ENCODE assay signal across 1 cellular context in genomic region chr20:31551163-31551562, GRCh38.
TF ChIP-seq lines count a peak whose summit lies in the region.

No MANE protein-coding gene starts in this region.

TF ChIP-seq in WTC11, 78 proteins besides CTCF, POLR2A, EP300 and RAD21:
- no peak for TF ChIP-seq EMX1 (CRISPR knock-in tag; IDR thresholded peaks at IDR 0.05)
- no peak for TF ChIP-seq ZNF263 (CRISPR knock-in tag; IDR thresholded peaks at IDR 0.05; ENCODE audit: low read depth)
- no peak for TF ChIP-seq NFATC4 (CRISPR knock-in tag; IDR thresholded peaks at IDR 0.05)
- TF ChIP-seq ZNF532 (CRISPR knock-in tag; IDR thresholded peaks at IDR 0.05; ENCODE audit: borderline replicate concordance): no peak
- no peak for TF ChIP-seq NFE2L1 (CRISPR knock-in tag; IDR thresholded peaks at IDR 0.05)
- no peak for TF ChIP-seq ZBTB43 (CRISPR knock-in tag; IDR thresholded peaks at IDR 0.05)
- TF ChIP-seq KAT7 (CRISPR knock-in tag; IDR thresholded peaks at IDR 0.05; ENCODE audit: borderline replicate concordance): no peak
- no peak for TF ChIP-seq CREB1 (CRISPR knock-in tag; IDR thresholded peaks at IDR 0.05)
- TF ChIP-seq SMAD3 (CRISPR knock-in tag; IDR thresholded peaks at IDR 0.05; ENCODE audit: borderline replicate concordance): no peak
- TF ChIP-seq FOXP1 (CRISPR knock-in tag; IDR thresholded peaks at IDR 0.05; ENCODE audit: borderline replicate concordance): no peak
- no peak for TF ChIP-seq RORB (CRISPR knock-in tag; IDR thresholded peaks at IDR 0.05)
- no peak for TF ChIP-seq ATF1 (CRISPR knock-in tag; IDR thresholded peaks at IDR 0.05)
- no peak for TF ChIP-seq FOXJ3 (CRISPR knock-in tag; IDR thresholded peaks at IDR 0.05; ENCODE audit: borderline replicate concordance)
- no peak for TF ChIP-seq IRF1 (CRISPR knock-in tag; IDR thresholded peaks at IDR 0.05)
- no peak for TF ChIP-seq ZNF121 (CRISPR knock-in tag; IDR thresholded peaks at IDR 0.05)
- TF ChIP-seq ELF4 (CRISPR knock-in tag; IDR thresholded peaks at IDR 0.05; ENCODE audit: low read depth): no peak
- no peak for TF ChIP-seq ZNF396 (CRISPR knock-in tag; IDR thresholded peaks at IDR 0.05; ENCODE audit: borderline replicate concordance)
- TF ChIP-seq E2F1 (CRISPR knock-in tag; IDR thresholded peaks at IDR 0.05): no peak
- no peak for TF ChIP-seq MLX (CRISPR knock-in tag; IDR thresholded peaks at IDR 0.05)
